ENCODE assay signal across 24 cellular contexts in genomic region chr9:110810251-110810976, GRCh38.
"Had no signal": no experiment of that assay in that cellular context is flagged by ENCODE, and none has a peak within 500 bp of the region (broad histone marks: within the 10 kb centered on the region; RNA-seq: fewer than 3 reads in every experiment).

No MANE protein-coding gene starts in this region.

- H3K27ac ChIP-seq: coronary artery, neutrophil, skin epidermis, thoracic aorta, uterus had no signal

- H3K4me3 ChIP-seq: coronary artery, skin epidermis, thoracic aorta, uterus had no signal

- H3K36me3 ChIP-seq: neutrophil, thoracic aorta, uterus had no signal

- H3K9me3 ChIP-seq: neutrophil, thoracic aorta, uterus had no signal

- ATAC-seq: activated CD4-positive, alpha-beta T cell treated with anti-CD3 and anti-CD28 coated beads for 36 hours; activated CD8-positive, alpha-beta memory T cell treated with anti-CD3 and anti-CD28 coated beads, Interleukin-2, amount 10 ng/mL, durations not matched to agents 7 days and 5 days; activated CD8-positive, alpha-beta T cell treated with anti-CD3 and anti-CD28 coated beads, Interleukin-2, amount 10 ng/mL, durations not matched to agents 7 days and 5 days; activated naive CD4-positive, alpha-beta T cell treated with anti-CD3 and anti-CD28 coated beads, Interleukin-2, amount 50 U/mL, for 72 hours; effector memory CD8-positive, alpha-beta T cell; esophagus mucosa; sciatic nerve; stimulated activated effector memory CD8-positive, alpha-beta T cell treated with anti-CD3 and anti-CD28 coated beads, Interleukin-12 subunit alpha, Interleukin-12 subunit beta, amount 100 ng/mL, for 72 hours had no signal

- H3K27me3 ChIP-seq: neutrophil, uterus had no signal

- H3K4me1 ChIP-seq: uterus had no signal

- DNase-seq: activated CD4-positive, alpha-beta T cell treated with anti-CD3 and anti-CD28 coated beads for 36 hours; activated CD4-positive, CD25-positive, alpha-beta regulatory T cell; activated CD8-positive, alpha-beta memory T cell treated with anti-CD3 and anti-CD28 coated beads, Interleukin-2, amount 10 ng/mL, durations not matched to agents 7 days and 5 days; activated CD8-positive, alpha-beta T cell treated with anti-CD3 and anti-CD28 coated beads, Interleukin-2, amount 10 ng/mL, durations not matched to agents 7 days and 5 days; activated T-cell treated with anti-CD3 and anti-CD28 coated beads, Interleukin-2, amount 50 U/mL, for 48 hours; anterior cingulate cortex; cerebellar nuclear complex; effector memory CD8-positive, alpha-beta T cell; foreskin fibroblast; head of caudate nucleus; hippocampal formation; naive B cell; nephron progenitor cell; stimulated activated CD4-positive, alpha-beta T cell treated with anti-CD3 and anti-CD28 coated beads, Interleukin-12 subunit alpha, Interleukin-12 subunit beta, amount 100 ng/mL, for 4 hours; stimulated activated CD4-positive, alpha-beta T cell treated with anti-CD3 and anti-CD28 coated beads, Interleukin-4, amount 100 ng/mL, for 24 hours; uterus had no signal
